In the genomic region with DNA sequence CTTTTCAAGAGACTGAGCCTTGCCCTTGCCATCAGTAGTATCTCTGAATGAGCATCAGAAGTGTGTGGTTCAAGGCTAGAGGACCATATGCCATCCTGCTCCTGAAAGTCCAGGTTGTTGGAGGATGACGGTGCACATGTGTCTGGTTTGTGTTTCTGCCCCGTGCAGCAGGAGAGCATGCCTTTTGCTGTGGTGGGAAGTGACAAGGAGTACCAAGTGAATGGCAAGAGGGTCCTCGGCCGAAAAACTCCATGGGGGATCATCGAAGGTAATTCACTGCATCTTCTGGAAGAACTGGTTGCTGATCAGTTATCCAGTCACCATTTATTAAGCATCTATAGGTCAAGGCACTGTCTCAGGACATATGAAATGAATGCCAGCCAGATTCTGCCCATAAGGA, we compare ENCODE assay signal across 16 cellular contexts. TPM values are rescaled to one million over a fixed set of nuclear protein-coding genes. Genes with fewer than 3 reads are reported as not detected.
DNase-seq lines count a peak whose midpoint lies in the region; ATAC-seq and TF ChIP-seq lines count a peak whose summit lies in the region.
"Had no signal": no experiment of that assay in that cellular context is flagged by ENCODE, and none has a peak within 500 bp of the region (broad histone marks: within the 10 kb centered on the region; RNA-seq: fewer than 3 reads in every experiment).

No MANE protein-coding gene starts in this region.

- intact Hi-C loops in sciatic nerve (cut with DNase I) (no loop called here), Caco-2 (cut with micrococcal nuclease; ENCODE audit: unreplicated experiment) (no loop called here)

- POLR2A ChIA-PET in Caco-2 (lab: Charles Lee), result no interaction called here

- DNase-seq in activated CD8-positive, alpha-beta memory T cell treated with anti-CD3 and anti-CD28 coated beads for 24 hours, result peak; percentile 21
- no peak for DNase-seq in activated CD8-positive, alpha-beta memory T cell treated with anti-CD3 and anti-CD28 coated beads, Interleukin-2, amount 50 U/mL, for 4 hours
- DNase-seq in T-helper 17 cell, result no peak
- peak; percentile 13 for DNase-seq in sciatic nerve (ENCODE audit: low spot score)
- DNase-seq in activated CD4-positive, CD25-positive, alpha-beta regulatory T cell treated with anti-CD3 and anti-CD28 coated beads, Interleukin-2, amount 50 U/mL, for 72 hours, result no peak
- no peak for DNase-seq in NCI-H128 (lab: John Stamatoyannopoulos, UW; ENCODE audit: unreplicated experiment)
- no peak for DNase-seq in Caco-2
- DNase-seq: Calu3; CD4-positive, CD25-positive, alpha-beta regulatory T cell; DMS79; GOT3; H9; IMR-90 had no signal

- H3K27ac Mint-ChIP-seq in T-helper 17 cell (no peak overlapping the region), Caco-2 (ENCODE audit: unreplicated experiment) (no peak overlapping the region)
- H3K27ac Mint-ChIP-seq: CD4-positive, CD25-positive, alpha-beta regulatory T cell; H9 had no signal

- H3K4me1 ChIP-seq in Caco-2, result no peaks in the 10 kb centered on the region; the same call in 1 of the 2 replicates

- no peaks in the 10 kb centered on the region for H3K9me3 Mint-ChIP-seq in Caco-2 (ENCODE audit: unreplicated experiment)
- H3K9me3 Mint-ChIP-seq: CD4-positive, CD25-positive, alpha-beta regulatory T cell; H9 had no signal

- no peak overlapping the region for H3K4me3 ChIP-seq in Caco-2 (ENCODE audit: low read depth, low read length)
- H3K4me3 ChIP-seq: BLaER1 treated with 17β-estradiol and CSF1 and Interleukin-3, amounts not matched to agents 10 nM and 100 nM had no signal

- no peaks in the 10 kb centered on the region for H3K27me3 ChIP-seq in Caco-2 (replicated peaks; ENCODE audit: control insufficient read depth, insufficient read depth, low read length)
- H3K27me3 ChIP-seq: BLaER1 treated with 17β-estradiol and CSF1 and Interleukin-3, amounts not matched to agents 10 nM and 100 nM had no signal

- CTCF ChIA-PET in Caco-2 (lab: Charles Lee), result no interaction called here

- H3K4me1 Mint-ChIP-seq in T-helper 17 cell, result peaks cover 5% of the 10 kb centered on the region
- no peaks in the 10 kb centered on the region for H3K4me1 Mint-ChIP-seq in Caco-2 (ENCODE audit: low read depth, unreplicated experiment)

- H3K36me3 Mint-ChIP-seq in T-helper 17 cell (ENCODE audit: low read depth) (no peaks in the 10 kb centered on the region), Caco-2 (ENCODE audit: insufficient read depth, unreplicated experiment) (no peaks in the 10 kb centered on the region)

- H3K9me3 ChIP-seq in T-helper 17 cell (ENCODE audit: control insufficient read depth, low read length, poor library complexity, severe bottlenecking) (no peaks in the 10 kb centered on the region), Caco-2 (no peaks in the 10 kb centered on the region)
- H3K9me3 ChIP-seq: BLaER1 treated with 17β-estradiol and CSF1 and Interleukin-3, amounts not matched to agents 10 nM and 100 nM had no signal

- no TSS peak for BruUV-seq in Caco-2 (replicated peaks; lab: Mats Ljungman, UMichigan)

- TF ChIP-seq CTCF in Caco-2 (IDR thresholded peaks at IDR 0.05; ENCODE audit: insufficient read depth in 1 of 2, low read depth in 1 of 2, low read length in 1 of 2, severe bottlenecking in 1 of 2, unreplicated experiment in 1 of 2), result no peak

- H3K36me3 ChIP-seq in Caco-2 (ENCODE audit: control insufficient read depth, insufficient read depth, low read length), result no peaks in the 10 kb centered on the region

- H3K4me3 Mint-ChIP-seq in T-helper 17 cell (peak overlapping the region; percentile 5), Caco-2 (ENCODE audit: unreplicated experiment) (no peak overlapping the region)
- H3K4me3 Mint-ChIP-seq: CD4-positive, CD25-positive, alpha-beta regulatory T cell; H9 had no signal

- peaks cover 7% of the 10 kb centered on the region for H3K27me3 Mint-ChIP-seq in T-helper 17 cell
- H3K27me3 Mint-ChIP-seq in Caco-2 (ENCODE audit: insufficient read depth, unreplicated experiment), result peaks cover 4% of the 10 kb centered on the region
- H3K27me3 Mint-ChIP-seq: CD4-positive, CD25-positive, alpha-beta regulatory T cell had no signal

- ATAC-seq in T-helper 17 cell, result no peak
- ATAC-seq in sciatic nerve, result no peak

RNA-seq across cellular contexts. Expression of a gene that starts 6.1 kb away (rescaled TPM):
- total RNA-seq in T-helper 17 cell (1 to 10 TPM in 1 of 2 donors, under 1 TPM in 1; 0.91 to 1.7 TPM), sciatic nerve (9.4 TPM), Caco-2 (2022) (1.00 and 1.0 TPM in 2 replicates)
- total RNA-seq: A673, HT-29, IMR-90 had no signal

RNA-seq across cellular contexts. Expression of a gene that starts 23.3 kb away (rescaled TPM):
- under 1 TPM in 1 of 2 donors, not detected in 1; 0.42 TPM for total RNA-seq in T-helper 17 cell
- total RNA-seq in sciatic nerve, result 35.5 TPM
- 2.2 TPM in 2 replicates for total RNA-seq in Caco-2 (2022)
- total RNA-seq: HT-29 had no signal

RNA-seq across cellular contexts. Expression of a gene that starts 45.5 kb away (rescaled TPM):
- 10 to 100 TPM; 26.9 to 28.3 TPM for total RNA-seq in T-helper 17 cell
- total RNA-seq in sciatic nerve, result not detected
- total RNA-seq in Caco-2 (2022), result 44.1 and 46.4 TPM in 2 replicates

Comparison
In these comparisons a context has a peak if more than half of its experiments do, and no peak if none do; other contexts are left out.
1. DNase-seq: peak in activated CD8-positive, alpha-beta memory T cell treated with anti-CD3 and anti-CD28 coated beads for 24 hours (single experiment) and sciatic nerve (single experiment); none in activated CD8-positive, alpha-beta memory T cell treated with anti-CD3 and anti-CD28 coated beads, Interleukin-2, amount 50 U/mL, for 4 hours (single experiment), T-helper 17 cell (0 of 3), activated CD4-positive, CD25-positive, alpha-beta regulatory T cell treated with anti-CD3 and anti-CD28 coated beads, Interleukin-2, amount 50 U/mL, for 72 hours (single experiment), NCI-H128 (single experiment) and Caco-2 (0 of 2).
2. RNA of a gene that starts 23.3 kb away (total RNA-seq): 35.5 TPM in sciatic nerve (single experiment); 2.2 TPM in Caco-2 and 0.42 TPM in T-helper 17 cell; every median in the first group is over 10 times any median in the second.